Comparison of ENCODE assay signal across 9 cellular contexts in the genomic region with DNA sequence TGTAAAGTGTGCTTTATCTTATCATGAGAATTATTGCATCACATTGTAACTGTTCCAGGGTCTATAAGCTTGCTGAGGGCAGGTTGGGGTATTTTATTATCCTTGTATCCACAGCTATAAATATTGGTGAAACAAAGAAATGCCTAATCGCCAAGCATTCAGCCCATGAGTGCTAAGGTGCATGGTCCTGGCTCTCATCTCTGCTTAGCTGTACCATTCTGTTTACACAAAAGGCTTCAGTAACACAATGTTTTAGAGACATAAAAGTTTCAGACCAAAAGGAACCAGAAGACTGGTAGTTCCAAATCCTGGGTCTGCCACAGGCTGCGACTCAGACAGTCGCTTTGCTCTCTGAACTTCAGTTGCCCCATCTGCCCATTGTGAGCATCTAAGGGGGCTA.
"Had no signal": no experiment of that assay in that cellular context is flagged by ENCODE, and none has a peak within 500 bp of the region (broad histone marks: within the 10 kb centered on the region; RNA-seq: fewer than 3 reads in every experiment).

No MANE protein-coding gene starts in this region.

- H3K9ac ChIP-seq: KMS-11 had no signal

- H2AFZ ChIP-seq: GM23338 had no signal

- FAIRE-seq: H1, H54 had no signal

- H3K4me2 ChIP-seq: GM23338, KMS-11 had no signal

- H3K4me3 ChIP-seq: GM23338 had no signal

- ATAC-seq: GM23338 had no signal

- DNase-seq: H9, HCEC 1CT, Karpas-422, KBM-7 had no signal

- H3K27ac ChIP-seq: HL-60, KMS-11 had no signal
